27 cellular contexts compared by ENCODE assay signal in genomic region chr16:89798126-89798525, GRCh38.
"Had no signal": no experiment of that assay in that cellular context is flagged by ENCODE, and none has a peak within 500 bp of the region (broad histone marks: within the 10 kb centered on the region; RNA-seq: fewer than 3 reads in every experiment).

No MANE protein-coding gene starts in this region.

- H3K27ac ChIP-seq: body of pancreas, colonic mucosa, gastrocnemius medialis, pancreas, prostate gland, testis, vagina had no signal

- H3K27me3 ChIP-seq: body of pancreas, colonic mucosa, dorsolateral prefrontal cortex, gastrocnemius medialis, pancreas, testis, transverse colon, vagina had no signal

- H3K36me3 ChIP-seq: colonic mucosa, gastrocnemius medialis, lower lobe of right lung, pancreas, prostate gland, transverse colon, vagina had no signal

- H3K4me3 ChIP-seq: body of pancreas, colonic mucosa, dorsolateral prefrontal cortex, gastrocnemius medialis, lower lobe of right lung, pancreas, prostate gland, testis, transverse colon, vagina had no signal

- H3K4me1 ChIP-seq: body of pancreas, colonic mucosa, gastrocnemius medialis, lower lobe of right lung, pancreas, prostate gland, testis, transverse colon, vagina had no signal

- ATAC-seq: activated CD8-positive, alpha-beta T cell treated with anti-CD3 and anti-CD28 coated beads for 36 hours; activated T-cell treated with anti-CD3 and anti-CD28 coated beads, Interleukin-2, amount 50 U/mL, for 4 hours; activated T-helper 17 cell treated with anti-CD3 and anti-CD28 coated beads, Interleukin-2, amount 50 U/mL, for 72 hours; body of pancreas; gastrocnemius medialis; naive thymus-derived CD8-positive, alpha-beta T cell; pancreas had no signal

- H3K9me3 ChIP-seq: body of pancreas, colonic mucosa, gastrocnemius medialis, lower lobe of right lung, pancreas, prostate gland, testis, transverse colon, vagina had no signal

- FAIRE-seq: pancreas had no signal

- DNase-seq: activated CD4-positive, alpha-beta T cell treated with anti-CD3 and anti-CD28 coated beads for 1 hour; activated CD4-positive, alpha-beta T cell treated with anti-CD3 and anti-CD28 coated beads, Interleukin-2, amount 10 ng/mL, durations not matched to agents 7 days and 5 days; activated CD8-positive, alpha-beta T cell treated with anti-CD3 and anti-CD28 coated beads for 36 hours; activated gamma-delta T cell treated with Interleukin-2 at 50 U/mL for 16 hours; activated naive CD4-positive, alpha-beta T cell treated with anti-CD3 and anti-CD28 coated beads, Interleukin-2, amount 50 U/mL, for 16 hours; activated T-cell treated with anti-CD3 and anti-CD28 coated beads, Interleukin-2, amount 50 U/mL, for 4 hours; aorta; body of pancreas; cerebellar nuclear complex; colonic mucosa; effector memory CD4-positive, alpha-beta T cell; erythroblast; gastrocnemius medialis; lower lobe of right lung; mesenchymal stem cell; naive thymus-derived CD8-positive, alpha-beta T cell; nucleus accumbens; pancreas; retina; stimulated activated naive CD4-positive, alpha-beta T cell treated with Interleukin-2 at 50 U/mL for 16 hours; T-helper 2 cell; testis; transverse colon had no signal
